Comparison of ENCODE assay signal across 14 cellular contexts in the genomic region with DNA sequence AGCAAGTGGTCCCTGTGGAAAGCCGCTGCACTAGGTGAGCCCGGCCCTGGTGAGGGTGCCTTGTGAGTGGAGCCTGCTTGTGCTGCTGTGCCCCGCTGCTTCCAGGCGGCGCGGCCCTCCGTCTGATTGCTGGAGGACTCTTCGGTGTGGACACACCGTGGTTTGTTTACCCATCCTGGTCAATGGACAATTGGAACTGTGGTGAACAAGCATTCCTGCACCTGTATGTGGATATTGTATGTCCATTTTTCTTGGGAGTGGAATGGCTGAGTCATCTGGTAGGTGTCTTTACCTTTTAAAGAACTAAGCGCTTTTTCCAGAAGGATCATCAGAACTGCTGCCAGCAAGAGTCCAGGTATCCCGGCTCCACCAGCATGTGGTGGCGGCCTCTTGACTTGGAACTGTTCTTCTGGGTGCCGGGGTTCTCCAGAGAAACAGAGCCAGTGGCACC. TPM values are rescaled to one million over a fixed set of nuclear protein-coding genes. Genes with fewer than 3 reads are reported as not detected.
DNase-seq lines count a peak whose midpoint lies in the region; ATAC-seq and TF ChIP-seq lines count a peak whose summit lies in the region.
"Had no signal": no experiment of that assay in that cellular context is flagged by ENCODE, and none has a peak within 500 bp of the region (broad histone marks: within the 10 kb centered on the region; RNA-seq: fewer than 3 reads in every experiment).

No MANE protein-coding gene starts in this region.

- peak overlapping the region; percentile 55 for H3K9ac ChIP-seq in HCT116 (ENCODE audit: low read length)

- no peak overlapping the region for H2AFZ ChIP-seq in HCT116 (ENCODE audit: low read depth, low read length, poor library complexity, severe bottlenecking)

- CTCF ChIA-PET in CD8-positive, alpha-beta T cell (lab: Charles Lee), result interaction anchor here (0.6 kb wide), 1 partner anchor 102 kb away, joined by 3 read pairs; no protein-coding TSS in a partner anchor
- CTCF ChIA-PET in HCT116 (lab: Charles Lee), result no interaction called here
- CTCF ChIA-PET in activated CD8-positive, alpha-beta T cell treated with anti-CD3 and anti-CD28 coated beads, Interleukin-2, amount 10 ng/mL, durations not matched to agents 7 days and 5 days (lab: Charles Lee), result no interaction called here

- H3K9me3 ChIP-seq in CD8-positive, alpha-beta T cell (ENCODE audit: low read length), result no peaks in the 10 kb centered on the region
- H3K9me3 ChIP-seq in HCT116 (ENCODE audit: control insufficient read depth in 1 of 2, insufficient read depth in 1 of 2, low read depth in 1 of 2, low read length in 2 of 2), result no peaks in the 10 kb centered on the region
- H3K9me3 ChIP-seq: tibial nerve had no signal

- H3K9me3 Mint-ChIP-seq in CD8-positive, alpha-beta T cell, result no peaks in the 10 kb centered on the region
- no peaks in the 10 kb centered on the region for H3K9me3 Mint-ChIP-seq in activated CD8-positive, alpha-beta T cell treated with anti-CD3 and anti-CD28 coated beads, Interleukin-2, amount 10 ng/mL, durations not matched to agents 7 days and 5 days (ENCODE audit: insufficient read depth)
- H3K9me3 Mint-ChIP-seq: activated B cell treated with CpG ODN at 0.5 μM for 24 hours had no signal

- peaks cover 40% of the 10 kb centered on the region for H3K36me3 Mint-ChIP-seq in CD8-positive, alpha-beta T cell
- peaks cover 43% of the 10 kb centered on the region for H3K36me3 Mint-ChIP-seq in activated CD8-positive, alpha-beta T cell treated with anti-CD3 and anti-CD28 coated beads, Interleukin-2, amount 10 ng/mL, durations not matched to agents 7 days and 5 days (ENCODE audit: low read depth)

- H3K9me2 ChIP-seq in HCT116 (ENCODE audit: insufficient read depth), result no peaks in the 10 kb centered on the region

- peak in 1 of 7 experiments; percentile 3 for DNase-seq in CD8-positive, alpha-beta T cell
- peak; percentile 75 for DNase-seq in HCT116 (ENCODE audit: low read depth, low spot score)
- no peak for DNase-seq in activated CD8-positive, alpha-beta T cell treated with anti-CD3 and anti-CD28 coated beads, Interleukin-2, amount 10 ng/mL, durations not matched to agents 7 days and 5 days
- peak; percentile 64 for DNase-seq in kidney tubule cell (ENCODE audit: low spot score)
- DNase-seq in NCI-H187 treated with DMSO at 0.1 percent for 48 hours (lab: John Stamatoyannopoulos, UW), result no peak
- DNase-seq in ACHN, result no peak
- DNase-seq: activated B cell treated with CpG ODN at 0.5 μM for 24 hours; activated T-cell treated with anti-CD3 and anti-CD28 coated beads, Interleukin-2, amount 50 U/mL, for 1 hour; cortex of kidney; NCI-H1092 treated with DMSO at 0.1 percent for 48 hours had no signal

- no peak overlapping the region for H3K27ac ChIP-seq in CD8-positive, alpha-beta T cell (ENCODE audit: low read depth, low read length)
- peak overlapping the region; percentile 87 for H3K27ac ChIP-seq in HCT116 (ENCODE audit: low read depth, low read length)
- H3K27ac ChIP-seq: tibial nerve had no signal

- in situ Hi-C loops in ACHN (cut with HindIII; ENCODE audit: low pct_ligation_motif_present, low pct_unique_long_range_greater_than_20kb, low sequenced_read_pairs), result no loop called here

- H4K20me1 ChIP-seq in HCT116 (ENCODE audit: insufficient read depth), result no peaks in the 10 kb centered on the region

- no peaks in the 10 kb centered on the region for H3K27me3 Mint-ChIP-seq in CD8-positive, alpha-beta T cell (ENCODE audit: low read depth)
- H3K27me3 Mint-ChIP-seq in activated CD8-positive, alpha-beta T cell treated with anti-CD3 and anti-CD28 coated beads, Interleukin-2, amount 10 ng/mL, durations not matched to agents 7 days and 5 days (ENCODE audit: low read depth), result no peaks in the 10 kb centered on the region
- H3K27me3 Mint-ChIP-seq: activated B cell treated with CpG ODN at 0.5 μM for 24 hours had no signal

- peaks cover 98% of the 10 kb centered on the region for H3K79me2 ChIP-seq in HCT116 (ENCODE audit: insufficient read depth, low read length)

- no peak for TF ChIP-seq RAD21 in HCT116 (IDR thresholded peaks at IDR 0.05; ENCODE audit: low read depth)

- no peaks in the 10 kb centered on the region for H3K36me3 ChIP-seq in CD8-positive, alpha-beta T cell (ENCODE audit: insufficient read depth, low read length)
- peaks cover 0 to 14% of the 10 kb centered on the region in 2 experiments; a peak in 1 of 4 replicates for H3K36me3 ChIP-seq in HCT116 (ENCODE audit: control insufficient read depth in 1 of 2, insufficient read depth in 2 of 2, low read length in 2 of 2)

- intact Hi-C loops in CD8-positive, alpha-beta T cell (cut with DNase I, micrococcal nuclease), result loop anchor here in 1 of 2 experiments (5.0 kb wide), 1 partner anchor 42 kb away; the partner anchor contains the start of gene UVSSA
- intact Hi-C loops in HCT116 (cut with micrococcal nuclease), result no loop called here

- no peak for TF ChIP-seq POLR2A in HCT116 (IDR thresholded peaks at IDR 0.05; ENCODE audit: borderline replicate concordance, extremely low read depth, insufficient read depth, insufficient read length)

- H3K4me1 ChIP-seq in CD8-positive, alpha-beta T cell (ENCODE audit: insufficient read depth, low read length), result peaks cover 27% of the 10 kb centered on the region
- H3K4me1 ChIP-seq in HCT116 (ENCODE audit: control insufficient read depth in 1 of 2, insufficient read depth in 2 of 2, low read length in 2 of 2), result peaks cover 30 to 31% of the 10 kb centered on the region in 2 experiments

- H3K4me1 Mint-ChIP-seq in CD8-positive, alpha-beta T cell (ENCODE audit: low read depth), result peaks cover 57% of the 10 kb centered on the region
- H3K4me1 Mint-ChIP-seq in activated CD8-positive, alpha-beta T cell treated with anti-CD3 and anti-CD28 coated beads, Interleukin-2, amount 10 ng/mL, durations not matched to agents 7 days and 5 days (ENCODE audit: low read depth), result peaks cover 48% of the 10 kb centered on the region

- H3K4me2 ChIP-seq in HCT116 (ENCODE audit: low read length), result peak overlapping the region; percentile 75

- RAD21 ChIA-PET in HCT116 (lab: Charles Lee; ENCODE audit: low non-redundant PET in 1 of 2, low total read pairs in 2 of 2, uncharacterized antibody in 2 of 2, unreplicated experiment in 2 of 2), result no interaction called here

- POLR2A ChIA-PET in CD8-positive, alpha-beta T cell (lab: Charles Lee), result no interaction called here
- POLR2A ChIA-PET in HCT116 (lab: Charles Lee), result interaction anchor here (1.6 kb wide), 1 partner anchor 18 kb away, joined by 3 read pairs; no protein-coding TSS in a partner anchor
- POLR2A ChIA-PET in activated CD8-positive, alpha-beta T cell treated with anti-CD3 and anti-CD28 coated beads, Interleukin-2, amount 10 ng/mL, durations not matched to agents 7 days and 5 days (lab: Charles Lee), result interaction anchor here (1.5 kb wide), 1 partner anchor 41 kb away, joined by 6 read pairs; the partner anchor contains the start of gene UVSSA

- H3K4me3 ChIP-seq in CD8-positive, alpha-beta T cell (ENCODE audit: low read depth, low read length), result no peak overlapping the region
- H3K4me3 ChIP-seq in HCT116 (replicated peaks in 1 of 2; ENCODE audit: low read depth in 1 of 2, low read length in 2 of 2), result peak overlapping the region in 1 of 2 experiments; percentile 37; a peak in 2 of 4 replicates
- H3K4me3 ChIP-seq: tibial nerve had no signal

- TF ChIP-seq CTCF in CD8-positive, alpha-beta T cell (IDR thresholded peaks at IDR 0.05), result no peak
- no peak for TF ChIP-seq CTCF in HCT116 (IDR thresholded peaks at IDR 0.05 in 2 of 3, conservative IDR thresholded peaks at IDR 0.05 in 1 of 3; ENCODE audit: borderline replicate concordance in 1 of 3, insufficient read depth in 1 of 3, low read depth in 2 of 3, low read length in 2 of 3)

- H3K27ac Mint-ChIP-seq in CD8-positive, alpha-beta T cell, result peak overlapping the region; percentile 41
- H3K27ac Mint-ChIP-seq in activated CD8-positive, alpha-beta T cell treated with anti-CD3 and anti-CD28 coated beads, Interleukin-2, amount 10 ng/mL, durations not matched to agents 7 days and 5 days, result peak overlapping the region; percentile 60
- H3K27ac Mint-ChIP-seq: activated B cell treated with CpG ODN at 0.5 μM for 24 hours, nephron had no signal

- no peak for ATAC-seq in CD8-positive, alpha-beta T cell
- ATAC-seq in HCT116 (peak; percentile 67), HG02852 (IDR thresholded peaks at IDR 0.05; ENCODE audit: unreplicated experiment) (no peak), HG02642 (IDR thresholded peaks at IDR 0.05; ENCODE audit: poor library complexity, unreplicated experiment) (no peak)
- ATAC-seq in activated CD8-positive, alpha-beta T cell treated with anti-CD3 and anti-CD28 coated beads, Interleukin-2, amount 10 ng/mL, durations not matched to agents 7 days and 5 days, result no peak

- no peak overlapping the region for H3K4me3 Mint-ChIP-seq in CD8-positive, alpha-beta T cell
- H3K4me3 Mint-ChIP-seq in activated CD8-positive, alpha-beta T cell treated with anti-CD3 and anti-CD28 coated beads, Interleukin-2, amount 10 ng/mL, durations not matched to agents 7 days and 5 days, result no peak overlapping the region
- H3K4me3 Mint-ChIP-seq: activated B cell treated with CpG ODN at 0.5 μM for 24 hours, nephron had no signal

- BruUV-seq in HCT116 (replicated peaks; lab: Mats Ljungman, UMichigan), result no TSS peak

- no peaks in the 10 kb centered on the region for H3K27me3 ChIP-seq in CD8-positive, alpha-beta T cell (ENCODE audit: insufficient read depth, low read length)
- no peaks in the 10 kb centered on the region for H3K27me3 ChIP-seq in HCT116 (ENCODE audit: insufficient read depth, low read length)
- H3K27me3 ChIP-seq: tibial nerve had no signal

TF ChIP-seq in HCT116, 20 proteins besides CTCF, POLR2A, EP300 and RAD21 (continues in another document):
- TF ChIP-seq JUND (IDR thresholded peaks at IDR 0.05) (peak; percentile 75), SRF (IDR thresholded peaks at IDR 0.05; ENCODE audit: low read depth) (peak; percentile 54; the same call in 1 of the 2 replicates)
- TF ChIP-seq, protein P1, sequence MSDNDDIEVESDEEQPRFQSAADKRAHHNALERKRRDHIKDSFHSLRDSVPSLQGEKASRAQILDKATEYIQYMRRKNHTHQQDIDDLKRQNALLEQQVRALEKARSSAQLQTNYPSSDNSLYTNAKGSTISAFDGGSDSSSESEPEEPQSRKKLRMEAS (IDR thresholded peaks at IDR 0.05), result peak; percentile 54; the same call in 1 of the 2 replicates

RNA-seq across cellular contexts. Expression of gene MAEA, which starts 15.6 kb away (rescaled TPM):
- total RNA-seq in CD8-positive, alpha-beta T cell, result 10 to 100 TPM; 74.6 to 77.6 TPM
- total RNA-seq in HCT116 (2021; ENCODE audit: unreplicated experiment), result 88.3 TPM
- 66.7 and 73.2 TPM in 2 replicates for polyA plus RNA-seq in HCT116 (2012)
- 10 to 100 TPM; 60.3 to 65.1 TPM for total RNA-seq in activated CD8-positive, alpha-beta T cell treated with anti-CD3 and anti-CD28 coated beads, Interleukin-2, amount 10 ng/mL, durations not matched to agents 7 days and 5 days

RNA-seq across cellular contexts. Expression of gene UVSSA, which starts 41.7 kb away (rescaled TPM):
- 10 to 100 TPM; 27.3 to 27.5 TPM for total RNA-seq in CD8-positive, alpha-beta T cell
- 30.5 TPM for total RNA-seq in HCT116 (2021; ENCODE audit: unreplicated experiment)
- polyA plus RNA-seq in HCT116 (2012), result 12.1 and 15.2 TPM in 2 replicates
- total RNA-seq in activated CD8-positive, alpha-beta T cell treated with anti-CD3 and anti-CD28 coated beads, Interleukin-2, amount 10 ng/mL, durations not matched to agents 7 days and 5 days, result 10 to 100 TPM; 16.7 to 17.0 TPM

RNA-seq across cellular contexts. Expression of gene CTBP1, which starts 56.4 kb away (rescaled TPM):
- total RNA-seq in CD8-positive, alpha-beta T cell, result 100 to 1,000 TPM; 129 to 132 TPM
- 175 TPM for total RNA-seq in HCT116 (2021; ENCODE audit: unreplicated experiment)
- 225 and 299 TPM in 2 replicates for polyA plus RNA-seq in HCT116 (2012)
- 100 to 1,000 TPM; 214 to 217 TPM for total RNA-seq in activated CD8-positive, alpha-beta T cell treated with anti-CD3 and anti-CD28 coated beads, Interleukin-2, amount 10 ng/mL, durations not matched to agents 7 days and 5 days

Comparison
In these comparisons a context has a peak if more than half of its experiments do, and no peak if none do; other contexts are left out.
1. DNase-seq: peak in HCT116 (single experiment) and kidney tubule cell (single experiment); none in activated CD8-positive, alpha-beta T cell treated with anti-CD3 and anti-CD28 coated beads, Interleukin-2, amount 10 ng/mL, durations not matched to agents 7 days and 5 days (single experiment), NCI-H187 treated with DMSO at 0.1 percent for 48 hours (single experiment) and ACHN (single experiment).